In the genomic region with DNA sequence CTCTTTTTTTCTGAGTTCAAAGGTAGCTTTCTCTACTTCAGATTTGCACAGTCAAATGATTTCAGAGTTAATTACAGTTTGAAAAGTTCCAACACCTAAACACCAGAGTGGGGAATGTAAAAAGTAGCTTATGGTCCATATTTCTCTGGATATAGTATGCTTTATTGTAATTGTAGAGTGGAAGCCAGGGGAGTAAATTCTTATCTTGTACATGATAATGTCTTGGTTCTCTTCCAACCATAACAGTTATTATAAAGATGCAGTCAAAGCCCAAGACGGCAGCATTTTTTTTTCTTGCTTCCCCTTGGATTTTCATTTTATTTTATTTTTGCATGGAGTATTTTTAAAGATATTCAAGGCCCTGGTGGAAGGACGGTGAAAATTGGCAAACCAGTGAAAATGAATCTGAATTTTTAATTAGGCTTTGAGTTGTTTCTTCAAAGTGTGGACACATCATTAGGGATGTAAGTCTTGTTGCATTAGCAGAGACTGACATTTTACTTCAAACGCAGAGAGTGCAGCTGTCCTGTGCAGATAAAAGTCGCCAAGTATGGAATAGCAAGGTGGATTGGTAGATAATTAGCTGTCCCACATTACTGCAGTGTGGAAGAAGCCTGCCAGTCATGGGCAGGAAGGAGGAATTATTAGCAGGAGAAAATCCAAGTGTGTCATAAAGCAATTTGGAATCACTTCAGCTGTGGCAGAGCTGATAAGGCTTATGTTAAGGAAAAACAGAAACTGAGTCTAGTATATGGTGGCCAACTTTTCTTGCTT, we compare ENCODE assay signal across 21 cellular contexts. TPM values are rescaled to one million over a fixed set of nuclear protein-coding genes. Genes with fewer than 3 reads are reported as not detected.
DNase-seq lines count a peak whose midpoint lies in the region; ATAC-seq, FAIRE-seq and TF ChIP-seq lines count a peak whose summit lies in the region.
"Had no signal": no experiment of that assay in that cellular context is flagged by ENCODE, and none has a peak within 500 bp of the region (broad histone marks: within the 10 kb centered on the region; RNA-seq: fewer than 3 reads in every experiment).

No MANE protein-coding gene starts in this region.

- TF ChIP-seq POLR2A in K562 (conservative IDR thresholded peaks at IDR 0.05): no peak

- BruUV-seq in Panc1 (replicated peaks; lab: Mats Ljungman, UMichigan): TSS peak; percentile 5
- no TSS peak for BruUV-seq in K562 (replicated peaks; lab: Mats Ljungman, UMichigan)

- in situ Hi-C loops in Panc1 (cut with HindIII; ENCODE audit: low pct_unique_long_range_greater_than_20kb, low sequenced_read_pairs) (no loop called here), K562 (cut with MboI) (no loop called here)

- POLR2A ChIA-PET in Panc1 (lab: Charles Lee) (no interaction called here), K562 (lab: Yijun Ruan, JAX) (no interaction called here)

- FAIRE-seq in K562 (lab: Jason Lieb, UNC) (no peak), small intestine (lab: Jason Lieb, UNC) (peak; percentile 15)
- FAIRE-seq: G401.6 had no signal

- 0% methylated on average over 4 of the region's 4 CpGs for WGBS in K562 (ENCODE audit: insufficient coverage, low coverage, missing lambda C conversion rate)
- WGBS in small intestine, 3 donors: 13 to 48% (median 28%) methylated on average over 4 of the region's 4 CpGs

- CTCF ChIA-PET in Panc1 (lab: Charles Lee) (interaction anchor here (0.6 kb wide), 1 partner anchor 11 kb away, joined by 3 read pairs; no protein-coding TSS in a partner anchor), K562 (lab: Yijun Ruan, JAX; ENCODE audit: low intra/inter-chr PET ratio) (no interaction called here)

- intact Hi-C loops in Panc1 (cut with micrococcal nuclease; ENCODE audit: unreplicated experiment): no loop called here
- intact Hi-C loops in K562 (cut with micrococcal nuclease): no loop called here

- no peak for TF ChIP-seq CTCF in Panc1 (IDR thresholded peaks at IDR 0.05)
- TF ChIP-seq CTCF in K562 (IDR thresholded peaks at IDR 0.05 in 2 of 3, conservative IDR thresholded peaks at IDR 0.05 in 1 of 3; ENCODE audit: insufficient read depth in 2 of 3, low read depth in 1 of 3, low read length in 3 of 3): no peak

- H3K4me1 ChIP-seq in Panc1 (ENCODE audit: control insufficient read depth, insufficient read depth, low read length) (peaks cover 74% of the 10 kb centered on the region), K562 (replicated peaks in 1 of 2; ENCODE audit: control insufficient read depth in 2 of 2, insufficient read depth in 2 of 2, low read length in 2 of 2) (no peaks in the 10 kb centered on the region), small intestine (ENCODE audit: control insufficient read depth in 2 of 2, insufficient read depth in 1 of 2, low read depth in 1 of 2, low read length in 1 of 2) (peaks cover 5 to 9% of the 10 kb centered on the region in 2 donors)
- H3K4me1 ChIP-seq: HAP-1 had no signal

- H3K36me3 ChIP-seq in Panc1 (ENCODE audit: control insufficient read depth, insufficient read depth, low read length) (no peaks in the 10 kb centered on the region), K562 (ENCODE audit: control insufficient read depth, insufficient read depth, low read length) (no peaks in the 10 kb centered on the region), small intestine (ENCODE audit: control insufficient read depth in 2 of 2, insufficient read depth in 2 of 2, low read length in 2 of 2) (no peaks in the 10 kb centered on the region)
- H3K36me3 ChIP-seq: HAP-1, MG63 had no signal

- no peak overlapping the region for H3K9ac ChIP-seq in K562 (ENCODE audit: insufficient read depth in 1 of 2, low read depth in 2 of 2, low read length in 2 of 2)

- no peak overlapping the region for H2AFZ ChIP-seq in K562 (ENCODE audit: low read depth, low read length)

- DNase-seq in Panc1 (ENCODE audit: low read depth, low spot score): no peak
- DNase-seq in K562 (ENCODE audit: extremely low read depth in 1 of 4, low spot score in 3 of 4): peak in 1 of 4 experiments; percentile 6
- DNase-seq in kidney glomerular epithelial cell (lab: John Stamatoyannopoulos, UW): peak; percentile 21
- peak; percentile 80 for DNase-seq in small intestine
- no peak for DNase-seq in iPS-NIHi7 (ENCODE audit: extremely low spot score)
- DNase-seq in activated gamma-delta T cell treated with Interleukin-2 at 50 U/mL for 16 hours: no peak
- no peak for DNase-seq in activated CD8-positive, alpha-beta memory T cell treated with anti-CD3 and anti-CD28 coated beads for 24 hours
- no peak for DNase-seq in stimulated activated CD8-positive, alpha-beta memory T cell treated with anti-CD3 and anti-CD28 coated beads, Interleukin-4, amount 100 ng/mL, for 48 hours
- DNase-seq: AML-193; DND-41; Kasumi-1; MG63; NCI-H1092 treated with DMSO at 0.1 percent for 48 hours; NCI-H2081; NCI-H446 treated with DMSO at 0.1 percent for 48 hours; NCI-H69; NK-92 treated with Interleukin-12 subunit alpha and Interleukin-12 subunit beta, amount 100 ng/mL, for 24 hours; Right ventricle myocardium superior had no signal

- ATAC-seq in Panc1 (no peak), K562 (no peak)

- H3K27ac ChIP-seq in Panc1 (ENCODE audit: low read length) (peak overlapping the region; percentile 31; the same call in 1 of the 2 replicates), K562 (ENCODE audit: extremely low read depth, low read depth, low read length) (no peak overlapping the region), small intestine (ENCODE audit: low read depth in 1 of 2, low read length in 1 of 2) (no peak overlapping the region)
- H3K27ac ChIP-seq: C4-2B had no signal

- no peak overlapping the region for H3K4me3 ChIP-seq in Panc1 (ENCODE audit: low read depth in 2 of 2, low read length in 2 of 2)
- no peak overlapping the region for H3K4me3 ChIP-seq in K562
- H3K4me3 ChIP-seq in small intestine (ENCODE audit: low read depth in 1 of 2, low read length in 2 of 2): no peak overlapping the region
- H3K4me3 ChIP-seq: HAP-1, MG63 had no signal

- H3K27me3 ChIP-seq in Panc1 (ENCODE audit: control insufficient read depth, insufficient read depth, low read length) (no peaks in the 10 kb centered on the region), K562 (ENCODE audit: control insufficient read depth in 2 of 2, insufficient read depth in 2 of 2, low read length in 2 of 2) (no peaks in the 10 kb centered on the region; a peak in 1 of 5 replicates), small intestine (ENCODE audit: control insufficient read depth in 2 of 2, insufficient read depth in 2 of 2, low read length in 2 of 2) (no peaks in the 10 kb centered on the region)
- H3K27me3 ChIP-seq: MG63 had no signal

- H4K20me1 ChIP-seq in K562 (replicated peaks; ENCODE audit: control insufficient read depth, insufficient read depth, low read length): no peaks in the 10 kb centered on the region

- H3K4me2 ChIP-seq in K562 (ENCODE audit: insufficient read depth, low read length): no peak overlapping the region

- H3K9me3 ChIP-seq in Panc1 (ENCODE audit: control insufficient read depth, insufficient read depth, low read depth, low read length) (no peaks in the 10 kb centered on the region), K562 (replicated peaks; ENCODE audit: control insufficient read depth, insufficient read depth, low read depth, low read length) (no peaks in the 10 kb centered on the region), small intestine (ENCODE audit: control insufficient read depth, low read depth) (no peaks in the 10 kb centered on the region)
- H3K9me3 ChIP-seq: HAP-1, MG63 had no signal

- no peaks in the 10 kb centered on the region for H3K79me2 ChIP-seq in K562 (ENCODE audit: control insufficient read depth, insufficient read depth, low read length)

- H3K9me1 ChIP-seq in K562 (ENCODE audit: control insufficient read depth, insufficient read depth, low read length): no peaks in the 10 kb centered on the region

- no peak for TF ChIP-seq EP300 in K562 (IDR thresholded peaks at IDR 0.05; ENCODE audit: low read length)

- no peak for TF ChIP-seq RAD21 in K562 (CRISPR knock-in tag; conservative IDR thresholded peaks at IDR 0.05 in 1 of 2, IDR thresholded peaks at IDR 0.05 in 1 of 2)

TF ChIP-seq in K562, 482 proteins besides CTCF, POLR2A, EP300 and RAD21:
- no peak for TF ChIP-seq SRSF1 (IDR thresholded peaks at IDR 0.05; ENCODE audit: low read depth, low read length)
- 0 out of 2 replicates have a peak, but pooled peaks have one; percentile 31 for TF ChIP-seq MTA2 (IDR thresholded peaks at IDR 0.05; ENCODE audit: low read depth)
- TF ChIP-seq ARID1B (IDR thresholded peaks at IDR 0.05): 0 out of 2 replicates have a peak, but pooled peaks have one; percentile 35
- no peak for TF ChIP-seq ZNF436 (CRISPR knock-in tag; IDR thresholded peaks at IDR 0.05)
- TF ChIP-seq TEAD4 (IDR thresholded peaks at IDR 0.05; ENCODE audit: low read length): peak; percentile 43; the same call in 1 of the 2 replicates
- no peak for TF ChIP-seq TEAD4 (CRISPR knock-in tag; IDR thresholded peaks at IDR 0.05; ENCODE audit: borderline replicate concordance)
- peak; percentile 63 for TF ChIP-seq TAL1 (IDR thresholded peaks at IDR 0.05)
- peak; percentile 52 for TF ChIP-seq CBFA2T3 (IDR thresholded peaks at IDR 0.05)
- no peak for TF ChIP-seq ZNF253 (CRISPR knock-in tag; conservative IDR thresholded peaks at IDR 0.05)
- 0 out of 2 replicates have a peak, but pooled peaks have one; percentile 16 for TF ChIP-seq TCF3 (CRISPR knock-in tag; IDR thresholded peaks at IDR 0.05)

RNA-seq across cellular contexts. Expression of a gene that starts 11.3 kb away (rescaled TPM):
- total RNA-seq in Panc1 (2021; ENCODE audit: unreplicated experiment) (29.9 TPM), K562 (2014; rRNA removed) (not detected in 2 replicates), K562 (2014; rRNA removed; fragmentation: Illumina TruSeq; extraction: Trizol) (not detected in 2 replicates), K562 (2015; rRNA removed; fragmentation: Illumina TruSeq; extraction: Trizol) (not detected in 2 replicates), K562 (2021) (0.04 and 0.07 TPM in 2 replicates)
- 13.4 TPM for polyA plus RNA-seq in Panc1 (2012; ENCODE audit: insufficient read length)
- not detected in 2 replicates for total RNA-seq in K562 (2011; cell fraction: chromatin; rRNA removed; ENCODE audit: low replicate concordance)
- total RNA-seq in K562 (2011; cell fraction: nucleolus; rRNA removed): not detected in 2 replicates
- total RNA-seq in K562 (2011; cell fraction: nucleoplasm; rRNA removed): not detected in 2 replicates
- polyA plus RNA-seq in K562 (2011; rRNA removed) (not detected in 2 replicates), K562 (2014; fragmentation: Illumina TruSeq; extraction: Trizol) (not detected in 2 replicates), K562 (2014; fragmentation: Nextera tagmentation; extraction: Ambion mirVana) (not detected), K562 (2014; rRNA removed) (not detected in 2 replicates), small intestine (1 to 10 TPM in 2 of 3 donors, under 1 TPM in 1; 0.81 to 3.0 (median 1.6) TPM)
- polyA plus RNA-seq in K562 (2011; cell fraction: cytosol; rRNA removed): 0.03 TPM in 1 of 2 replicates, not detected in the other
- not detected in 2 replicates for polyA plus RNA-seq in K562 (2011; cell fraction: nucleus; rRNA removed)
- not detected in 2 replicates for polyA plus RNA-seq in K562 (2012)
- polyA minus RNA-seq in K562 (2011; rRNA and poly(A)+ RNA removed): not detected in 2 replicates
- not detected in 2 replicates for polyA minus RNA-seq in K562 (2011; cell fraction: cytosol; rRNA and poly(A)+ RNA removed)
- not detected in 2 replicates for polyA minus RNA-seq in K562 (2011; cell fraction: nucleus; rRNA and poly(A)+ RNA removed)

Comparison
In these comparisons a context has a peak if more than half of its experiments do, and no peak if none do; other contexts are left out.
1. DNase-seq: peak in kidney glomerular epithelial cell (single experiment) and small intestine (single experiment); none in Panc1 (single experiment), iPS-NIHi7 (single experiment), activated gamma-delta T cell treated with Interleukin-2 at 50 U/mL for 16 hours (single experiment), activated CD8-positive, alpha-beta memory T cell treated with anti-CD3 and anti-CD28 coated beads for 24 hours (single experiment) and stimulated activated CD8-positive, alpha-beta memory T cell treated with anti-CD3 and anti-CD28 coated beads, Interleukin-4, amount 100 ng/mL, for 48 hours (single experiment).
2. RNA of a gene that starts 11.3 kb away (total RNA-seq): 29.9 TPM in Panc1 (single experiment); 0.04 to 0.07 TPM in K562; every median in the first group is over 10 times any median in the second.